1 cellular context compared by ENCODE assay signal in genomic region chr11:86416494-86416893, GRCh38.
A peak's percentile ranks its signal among the peaks of the same experiment; 100 is the strongest.
TF ChIP-seq lines count a peak whose summit lies in the region.

No MANE protein-coding gene starts in this region.

TF ChIP-seq in K562, 482 proteins besides CTCF, POLR2A, EP300 and RAD21 (continued from another document and continues in another):
- TF ChIP-seq ETS1 (conservative IDR thresholded peaks at IDR 0.05; ENCODE audit: control insufficient read depth, low read depth, low read length), result no peak
- TF ChIP-seq RNF219 (CRISPR knock-in tag; IDR thresholded peaks at IDR 0.05), result no peak
- peak; percentile 45 for TF ChIP-seq CCNT2 (IDR thresholded peaks at IDR 0.05; ENCODE audit: borderline replicate concordance, extremely low read depth, insufficient read length, low read depth, low read length)
- no peak for TF ChIP-seq CREB1 (IDR thresholded peaks at IDR 0.05)
- no peak for TF ChIP-seq CREB1 (CRISPR knock-in tag; IDR thresholded peaks at IDR 0.05)
- no peak for TF ChIP-seq ATF2 (CRISPR knock-in tag; IDR thresholded peaks at IDR 0.05)
- TF ChIP-seq ZNF184 (CRISPR knock-in tag; IDR thresholded peaks at IDR 0.05), result no peak
- no peak for TF ChIP-seq ZNF124 (CRISPR knock-in tag; IDR thresholded peaks at IDR 0.05)
- TF ChIP-seq PCBP2 (IDR thresholded peaks at IDR 0.05; ENCODE audit: low read depth, low read length, poor library complexity, severe bottlenecking), result no peak
- no peak for TF ChIP-seq SMARCB1 (IDR thresholded peaks at IDR 0.05; ENCODE audit: insufficient read length, low read depth)
- no peak for TF ChIP-seq KLF16 (IDR thresholded peaks at IDR 0.05)
- no peak for TF ChIP-seq HES1 (IDR thresholded peaks at IDR 0.05; ENCODE audit: low read depth)
- TF ChIP-seq ZNF3 (CRISPR knock-in tag; IDR thresholded peaks at IDR 0.05), result no peak
- no peak for TF ChIP-seq PTTG1 (tag; IDR thresholded peaks at IDR 0.05; ENCODE audit: low read depth)
- TF ChIP-seq THRA (IDR thresholded peaks at IDR 0.05), result no peak
- TF ChIP-seq ZNF780A (CRISPR knock-in tag; IDR thresholded peaks at IDR 0.05), result no peak
- TF ChIP-seq RCOR1 (IDR thresholded peaks at IDR 0.05; ENCODE audit: borderline replicate concordance in 1 of 2, low read depth in 2 of 2, low read length in 2 of 2), result peak in 1 of 2 experiments; percentile 75; a peak in 1 of 4 replicates
- TF ChIP-seq E2F6 (IDR thresholded peaks at IDR 0.05; ENCODE audit: borderline replicate concordance in 1 of 2, extremely low read depth in 1 of 2, insufficient read depth in 1 of 2, insufficient read length in 1 of 2, low read depth in 1 of 2, low read length in 1 of 2, poor library complexity in 1 of 2, severe bottlenecking in 1 of 2), result no peak
- TF ChIP-seq CHD7 (IDR thresholded peaks at IDR 0.05; ENCODE audit: low read depth, low read length), result no peak
- no peak for TF ChIP-seq TSHZ1 (CRISPR knock-in tag; IDR thresholded peaks at IDR 0.05)
- no peak for TF ChIP-seq ZNF444 (CRISPR knock-in tag; IDR thresholded peaks at IDR 0.05)
- no peak for TF ChIP-seq TFAP4 (CRISPR knock-in tag; IDR thresholded peaks at IDR 0.05; ENCODE audit: borderline replicate concordance)
- TF ChIP-seq ARID3A (IDR thresholded peaks at IDR 0.05; ENCODE audit: borderline replicate concordance, low read depth, low read length), result no peak
- no peak for TF ChIP-seq GTF2A2 (tag; IDR thresholded peaks at IDR 0.05)
- TF ChIP-seq MEF2D (tag; conservative IDR thresholded peaks at IDR 0.05; ENCODE audit: low read depth), result no peak
- TF ChIP-seq BRD4 (IDR thresholded peaks at IDR 0.05), result no peak
- TF ChIP-seq ARNT (IDR thresholded peaks at IDR 0.05), result no peak
- no peak for TF ChIP-seq ZKSCAN1 (IDR thresholded peaks at IDR 0.05; ENCODE audit: low read depth, low read length)
